28 cellular contexts compared by ENCODE assay signal in the genomic region with DNA sequence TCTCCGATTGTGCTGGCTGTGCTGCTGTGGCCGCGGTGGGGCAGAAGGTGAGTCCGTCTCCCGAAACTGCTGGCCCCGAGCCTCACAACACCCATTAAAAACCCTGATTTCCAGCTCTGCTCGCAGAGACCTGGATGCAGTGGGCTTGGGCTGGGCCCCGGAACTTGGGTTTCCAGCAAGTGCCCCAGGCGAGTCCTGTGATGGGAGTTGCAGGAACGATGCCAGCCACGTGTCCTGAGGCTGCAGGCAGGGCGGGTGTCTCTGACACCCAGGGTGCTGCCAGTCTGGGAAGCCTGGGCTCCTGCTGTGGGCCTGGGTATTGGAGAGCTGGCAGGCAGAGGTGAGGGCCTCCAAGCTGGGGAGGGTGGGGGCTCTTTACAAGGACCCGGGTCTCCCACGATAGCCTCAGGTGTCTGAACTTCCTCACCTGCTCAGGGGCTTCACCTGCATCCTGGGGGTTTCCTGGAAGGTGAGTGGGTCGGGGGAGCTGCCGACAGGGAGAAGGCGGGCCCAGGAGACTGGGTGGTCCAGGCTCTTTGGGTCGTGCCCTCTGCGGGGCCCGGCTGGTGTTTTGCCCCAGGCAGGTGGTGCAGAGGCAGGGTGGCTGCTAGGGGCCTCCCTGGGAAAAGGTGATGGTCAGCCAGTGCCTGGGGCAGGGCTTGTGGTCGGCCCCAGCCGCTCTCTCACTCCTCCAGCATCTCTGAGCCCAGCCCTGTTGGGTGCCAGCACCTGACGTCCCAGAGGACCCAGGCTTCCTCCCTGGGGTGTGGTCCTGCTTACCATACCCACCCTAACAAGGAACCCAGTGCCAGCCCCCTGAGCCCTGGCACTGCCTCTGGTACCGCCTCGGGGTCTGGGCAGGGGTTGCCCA.
DNase-seq lines count a peak whose midpoint lies in the region; TF ChIP-seq lines count a peak whose summit lies in the region.
"Had no signal": no experiment of that assay in that cellular context is flagged by ENCODE, and none has a peak within 500 bp of the region (broad histone marks: within the 10 kb centered on the region; RNA-seq: fewer than 3 reads in every experiment).

No MANE protein-coding gene starts in this region.

- H3K4me1 Mint-ChIP-seq in CD14-positive monocyte (no peaks in the 10 kb centered on the region), progenitor cell of endocrine pancreas (ENCODE audit: low read depth) (no peaks in the 10 kb centered on the region)
- H3K4me1 Mint-ChIP-seq: activated naive CD8-positive, alpha-beta T cell treated with anti-CD3 and anti-CD28 coated beads, Interleukin-2, amount 10 ng/mL, durations not matched to agents 7 days and 5 days; immature natural killer cell; mesothelial cell of epicardium had no signal

- H3K27ac Mint-ChIP-seq in CD14-positive monocyte (no peak overlapping the region), progenitor cell of endocrine pancreas (no peak overlapping the region)
- H3K27ac Mint-ChIP-seq: activated T-helper 2 cell treated with anti-CD3 and anti-CD28 coated beads, Interferon-gamma antibody, Interleukin-2, Interleukin-4, amounts not matched to agents 10 μg/mL and 5 μg/mL and 100 μg/mL, durations not matched to agents 14 hours and 24 hours and 36 hours; CD4-positive, alpha-beta memory T cell; HFFc6; immature natural killer cell; mesothelial cell of epicardium; naive B cell had no signal

- TF ChIP-seq CTCF in CD14-positive monocyte (IDR thresholded peaks at IDR 0.05) (no peak), Peyer's patch (IDR thresholded peaks at IDR 0.05) (no peak), progenitor cell of endocrine pancreas (IDR thresholded peaks at IDR 0.05; ENCODE audit: unreplicated experiment) (no peak)

- H3K27me3 ChIP-seq in Peyer's patch: no peaks in the 10 kb centered on the region
- H3K27me3 ChIP-seq: ascending aorta, hepatocyte, upper lobe of left lung had no signal

- peaks cover 0 to 5% (median 2%) of the 10 kb centered on the region in 7 donors for H3K9me3 Mint-ChIP-seq in CD14-positive monocyte
- H3K9me3 Mint-ChIP-seq in progenitor cell of endocrine pancreas (ENCODE audit: low read depth): no peaks in the 10 kb centered on the region
- H3K9me3 Mint-ChIP-seq: activated naive CD8-positive, alpha-beta T cell treated with anti-CD3 and anti-CD28 coated beads, Interleukin-2, amount 10 ng/mL, durations not matched to agents 7 days and 5 days; activated T-helper 2 cell treated with anti-CD3 and anti-CD28 coated beads, Interferon-gamma antibody, Interleukin-2, Interleukin-4, amounts not matched to agents 10 μg/mL and 5 μg/mL and 100 μg/mL, durations not matched to agents 14 hours and 24 hours and 36 hours; CD4-positive, alpha-beta memory T cell; immature natural killer cell; mesothelial cell of epicardium had no signal

- H3K36me3 ChIP-seq in Peyer's patch: no peaks in the 10 kb centered on the region
- H3K36me3 ChIP-seq: ascending aorta, gastrocnemius medialis, left lung, upper lobe of left lung had no signal

- no peaks in the 10 kb centered on the region for H3K9me3 ChIP-seq in Peyer's patch
- H3K9me3 ChIP-seq: ascending aorta, gastrocnemius medialis, left lung, upper lobe of left lung had no signal

- DNase-seq in CD14-positive monocyte (ENCODE audit: low spot score): peak; percentile 43
- DNase-seq in Peyer's patch: peak in 2 of 3 donors; percentile 38
- DNase-seq in ecto neural progenitor cell (ENCODE audit: low spot score): peak; percentile 43
- peak; percentile 9 for DNase-seq in progenitor cell of endocrine pancreas (ENCODE audit: low spot score, unreplicated experiment)
- no peak for DNase-seq in SKM-1 (lab: John Stamatoyannopoulos, UW; ENCODE audit: unreplicated experiment)
- DNase-seq in C1 segment of cervical spinal cord (lab: John Stamatoyannopoulos, UW): no peak
- DNase-seq in NCI-H748 treated with DMSO at 0.1 percent for 48 hours (lab: John Stamatoyannopoulos, UW): no peak
- DNase-seq: activated CD4-positive, alpha-beta T cell treated with anti-CD3 and anti-CD28 coated beads for 4 hours; activated naive CD8-positive, alpha-beta T cell treated with anti-CD3 and anti-CD28 coated beads, Interleukin-2, amount 10 ng/mL, durations not matched to agents 7 days and 5 days; caudate nucleus; CD4-positive, alpha-beta memory T cell; dermis blood vessel endothelial cell; gastrocnemius medialis; HFFc6; immature natural killer cell; naive B cell; NCI-H1436; NCI-H2107; NCI-H774; retina; substantia nigra had no signal

- no peaks in the 10 kb centered on the region for H3K36me3 Mint-ChIP-seq in CD14-positive monocyte
- no peaks in the 10 kb centered on the region for H3K36me3 Mint-ChIP-seq in progenitor cell of endocrine pancreas (ENCODE audit: insufficient read depth)
- H3K36me3 Mint-ChIP-seq: activated naive CD8-positive, alpha-beta T cell treated with anti-CD3 and anti-CD28 coated beads, Interleukin-2, amount 10 ng/mL, durations not matched to agents 7 days and 5 days; CD4-positive, alpha-beta memory T cell; immature natural killer cell; mesothelial cell of epicardium; naive B cell had no signal

- H3K27ac ChIP-seq in Peyer's patch: no peak overlapping the region
- H3K27ac ChIP-seq: ascending aorta, gastrocnemius medialis, hepatocyte, left lung, upper lobe of left lung had no signal

- H3K27me3 Mint-ChIP-seq in CD14-positive monocyte (ENCODE audit: low read depth in 3 of 3): peaks cover 6 to 12% (median 12%) of the 10 kb centered on the region in 3 donors
- H3K27me3 Mint-ChIP-seq in progenitor cell of endocrine pancreas: peaks cover 18% of the 10 kb centered on the region

- intact Hi-C loops in CD14-positive monocyte (cut with micrococcal nuclease): no loop called here

- no peaks in the 10 kb centered on the region for H3K4me1 ChIP-seq in Peyer's patch
- H3K4me1 ChIP-seq: ascending aorta, gastrocnemius medialis, left lung, upper lobe of left lung had no signal

- TF ChIP-seq POLR2A in Peyer's patch (IDR thresholded peaks at IDR 0.05): no peak

- H3K4me3 Mint-ChIP-seq in CD14-positive monocyte (no peak overlapping the region), progenitor cell of endocrine pancreas (ENCODE audit: low read depth) (no peak overlapping the region)
- H3K4me3 Mint-ChIP-seq: activated naive CD8-positive, alpha-beta T cell treated with anti-CD3 and anti-CD28 coated beads, Interleukin-2, amount 10 ng/mL, durations not matched to agents 7 days and 5 days; CD4-positive, alpha-beta memory T cell; HFFc6; immature natural killer cell; mesothelial cell of epicardium; naive B cell had no signal

- H3K4me3 ChIP-seq in Peyer's patch: no peak overlapping the region
- H3K4me3 ChIP-seq: ascending aorta, gastrocnemius medialis, hepatocyte, left lung, smooth muscle cell, upper lobe of left lung had no signal

Comparison
In these comparisons a context has a peak if more than half of its experiments do, and no peak if none do; other contexts are left out.
1. DNase-seq: peak in CD14-positive monocyte (single experiment), Peyer's patch (2 of 3), ecto neural progenitor cell (single experiment) and progenitor cell of endocrine pancreas (single experiment); none in SKM-1 (single experiment), C1 segment of cervical spinal cord (0 of 14) and NCI-H748 treated with DMSO at 0.1 percent for 48 hours (single experiment).